Comparison of ENCODE assay signal across 8 cellular contexts in the genomic region with DNA sequence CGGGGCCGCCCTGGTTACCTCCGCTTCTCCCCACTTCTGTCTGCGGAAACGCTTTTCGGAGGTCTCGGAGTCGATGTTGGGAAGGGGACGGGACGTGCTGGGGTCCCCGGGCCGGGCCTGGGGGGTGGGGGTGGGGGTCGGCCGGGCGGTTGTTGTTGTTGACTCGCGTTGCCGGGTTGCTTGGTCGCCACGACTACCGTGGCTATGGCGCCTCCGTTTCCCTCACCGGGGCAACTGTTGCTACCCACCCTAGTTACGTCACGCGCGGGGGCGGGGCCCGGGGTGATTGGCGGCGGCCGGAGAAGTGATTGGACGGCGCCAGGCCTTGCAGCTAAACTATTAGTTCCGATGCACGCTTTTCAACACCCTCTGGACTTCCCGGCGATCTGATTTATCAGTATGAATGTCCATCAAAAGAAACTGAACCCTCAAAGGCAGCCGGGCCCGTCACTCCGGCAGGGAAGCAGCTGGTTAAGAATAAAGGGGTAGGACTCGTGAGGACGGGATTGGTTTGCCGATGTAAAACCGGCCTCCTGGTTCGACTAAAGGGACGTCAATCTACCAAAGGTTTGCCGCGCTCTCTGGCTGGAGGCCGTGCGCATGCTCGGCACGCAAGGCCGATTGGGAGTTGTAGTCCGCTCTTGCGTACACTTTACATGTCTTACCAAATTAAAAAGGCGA. TPM values are rescaled to one million over a fixed set of nuclear protein-coding genes. Genes with fewer than 3 reads are reported as not detected.
DNase-seq lines count a peak whose midpoint lies in the region; ATAC-seq, FAIRE-seq and TF ChIP-seq lines count a peak whose summit lies in the region.

A gene (minus strand): TSS at position 236 of the 681 bp plus-strand sequence. CDS start 12,477 bp downstream, outside the sequence.

- DNase-seq in NCI-H2029 treated with DMSO at 0.1 percent for 48 hours (lab: John Stamatoyannopoulos, UW) (peak; percentile 99), T-helper 22 cell (ENCODE audit: low read depth) (peak; percentile 99), ascending aorta (ENCODE audit: low spot score in 2 of 2) (peak; percentile 98 to 100), right atrium auricular region (ENCODE audit: low spot score) (peak; percentile 100), prostate gland (ENCODE audit: low spot score) (peak; percentile 99), urothelium cell line (ENCODE audit: low spot score) (peak; percentile 88)

- peak; percentile 75 for ATAC-seq in GM18499 (IDR thresholded peaks at IDR 0.05; ENCODE audit: insufficient read depth, unreplicated experiment)
- ATAC-seq in HG03025 (IDR thresholded peaks at IDR 0.05; ENCODE audit: low FRiP score, unreplicated experiment), result peak; percentile 66

- under 1% methylated on average over 52 of the region's 58 CpGs for WGBS in prostate gland

- intact Hi-C loops in ascending aorta (cut with DNase I) (loop anchor here (1.0 to 10.0 kb wide), 8 partner anchors 54 to 1211 kb away; a partner anchor contains a TSS), prostate gland (cut with DNase I) (loop anchor here (5.0 kb wide), 1 partner anchor 66 kb away; a partner anchor contains a TSS)

- TF ChIP-seq CTCF in ascending aorta (IDR thresholded peaks at IDR 0.05), result no peak
- no peak for TF ChIP-seq CTCF in right atrium auricular region (IDR thresholded peaks at IDR 0.05)
- TF ChIP-seq CTCF in prostate gland (IDR thresholded peaks at IDR 0.05), result no peak

- no peak for TF ChIP-seq POLR2A in prostate gland (IDR thresholded peaks at IDR 0.05)

- H3K4me3 ChIP-seq in ascending aorta, result peak within 1 kb of the TSS; percentile 99 to 100
- H3K4me3 ChIP-seq in right atrium auricular region, result peak within 1 kb of the TSS; percentile 81 to 92
- peak within 1 kb of the TSS; percentile 94 to 99 for H3K4me3 ChIP-seq in prostate gland

- H3K27ac ChIP-seq in ascending aorta (peak within 1 kb of the TSS; percentile 100), right atrium auricular region (peak within 1 kb of the TSS; percentile 99), prostate gland (peak within 1 kb of the TSS; percentile 99 to 100)

- H3K27me3 ChIP-seq in ascending aorta (no peaks in the 10 kb centered on the region), right atrium auricular region (no peaks in the 10 kb centered on the region), prostate gland (replicated peaks; ENCODE audit: insufficient read depth) (no peaks in the 10 kb centered on the region)

- H3K9me3 ChIP-seq in ascending aorta (no peaks in the 10 kb centered on the region), right atrium auricular region (no peaks in the 10 kb centered on the region), prostate gland (no peaks in the 10 kb centered on the region)

- H3K4me1 ChIP-seq in ascending aorta, result peaks cover 16 to 23% of the 10 kb centered on the region in 2 donors
- peaks cover 0 to 39% of the 10 kb centered on the region in 2 donors for H3K4me1 ChIP-seq in right atrium auricular region
- no peaks in the 10 kb centered on the region for H3K4me1 ChIP-seq in prostate gland (replicated peaks)

- FAIRE-seq in urothelium cell line (lab: Jason Lieb, UNC), result no peak

- no peaks in the 10 kb centered on the region for H3K36me3 ChIP-seq in ascending aorta
- H3K36me3 ChIP-seq in right atrium auricular region, result no peaks in the 10 kb centered on the region
- no peaks in the 10 kb centered on the region for H3K36me3 ChIP-seq in prostate gland

RNA-seq across cellular contexts. Expression of the gene that starts here (rescaled TPM):
- total RNA-seq in ascending aorta, result 3.3 TPM
- 1 to 10 TPM; 3.2 to 5.2 TPM for total RNA-seq in right atrium auricular region
- 10 to 100 TPM in 1 of 2 donors, 1 to 10 TPM in 1; 9.2 to 12.7 TPM for total RNA-seq in prostate gland

Comparison
In these comparisons a context has a peak if more than half of its experiments do, and no peak if none do; other contexts are left out.
1. Peak in every context shown above with its lines: DNase-seq, ATAC-seq, H3K4me3 ChIP-seq and H3K27ac ChIP-seq.